Comparison of ENCODE assay signal across 8 cellular contexts in genomic region chr18:62425465-62426190, GRCh38.
DNase-seq lines count a peak whose midpoint lies in the region; ATAC-seq and TF ChIP-seq lines count a peak whose summit lies in the region.

No MANE protein-coding gene starts in this region.

- peak overlapping the region; percentile 43 for H3K4me3 ChIP-seq in WERI-Rb-1 (ENCODE audit: low read depth, low read length)
- H3K4me3 ChIP-seq in skeletal muscle satellite cell (ENCODE audit: low read length) = peak overlapping the region; percentile 58

- H3K36me3 ChIP-seq in WERI-Rb-1 (no peaks in the 10 kb centered on the region), skeletal muscle satellite cell (ENCODE audit: insufficient read depth, low read length) (no peaks in the 10 kb centered on the region)

- ATAC-seq in HG03139 (IDR thresholded peaks at IDR 0.05; ENCODE audit: unreplicated experiment) (peak; percentile 61), GM19455 (IDR thresholded peaks at IDR 0.05; ENCODE audit: unreplicated experiment) (no peak)

- no peaks in the 10 kb centered on the region for H3K27me3 ChIP-seq in WERI-Rb-1 (ENCODE audit: insufficient read depth, low read depth, severe bottlenecking)
- peaks cover 5% of the 10 kb centered on the region for H3K27me3 ChIP-seq in skeletal muscle satellite cell (ENCODE audit: control insufficient read depth, insufficient read depth, low read length)

- peak; percentile 95 for DNase-seq in ELR (ENCODE audit: low read depth)
- peak; percentile 87 for DNase-seq in NCI-H2227 treated with DMSO at 0.1 percent for 48 hours (lab: John Stamatoyannopoulos, UW)
- peak; percentile 86 for DNase-seq in WERI-Rb-1
- DNase-seq in cerebellar cortex (ENCODE audit: low spot score) = peak; percentile 96
- DNase-seq in iPS-NIHi11 (ENCODE audit: low spot score) = peak; percentile 77

- peak; percentile 88 for TF ChIP-seq CTCF in WERI-Rb-1 (IDR thresholded peaks at IDR 0.05; ENCODE audit: low read depth, low read length)

- peak overlapping the region; percentile 77 for H3K4me2 ChIP-seq in skeletal muscle satellite cell (ENCODE audit: low read length)

- H3K9ac ChIP-seq in skeletal muscle satellite cell (ENCODE audit: low read depth, low read length) = peak overlapping the region; percentile 29

- H3K27ac ChIP-seq in WERI-Rb-1 = no peak overlapping the region

- H3K9me3 ChIP-seq in WERI-Rb-1 (ENCODE audit: severe bottlenecking) = peaks cover 7% of the 10 kb centered on the region
- no peaks in the 10 kb centered on the region for H3K9me3 ChIP-seq in skeletal muscle satellite cell (replicated peaks; ENCODE audit: low read length)

- peaks cover 6% of the 10 kb centered on the region for H3K4me1 ChIP-seq in skeletal muscle satellite cell (ENCODE audit: control insufficient read depth, insufficient read depth, low read length)
